ENCODE assay signal across 29 cellular contexts in genomic region chr16:83622010-83622409, GRCh38.
"Had no signal": no experiment of that assay in that cellular context is flagged by ENCODE, and none has a peak within 500 bp of the region (broad histone marks: within the 10 kb centered on the region; RNA-seq: fewer than 3 reads in every experiment).

No MANE protein-coding gene starts in this region.

- H2AFZ ChIP-seq: neural progenitor cell, parathyroid adenoma had no signal

- H3K4me3 ChIP-seq: neural progenitor cell, ovary, psoas muscle, skin epidermis, smooth muscle cell, spleen, suprapubic skin, testis, tibial artery, transverse colon, upper lobe of right lung, uterus had no signal

- H3K9me3 ChIP-seq: ovary, psoas muscle, spleen, suprapubic skin, testis, tibial artery, transverse colon, upper lobe of right lung, uterus had no signal

- ATAC-seq: naive thymus-derived CD4-positive, alpha-beta T cell; natural killer cell; psoas muscle; right cardiac atrium; sciatic nerve; stimulated activated memory B cell treated with anti-CD40 and anti-IgM and Interleukin-4, amounts not matched to agents 10 μg/mL and 1 μg/mL and 100 μg/mL, for 72 hours; stimulated activated naive CD8-positive, alpha-beta T cell treated with anti-CD3 and anti-CD28 coated beads, Interleukin-15, amount 100 ng/mL, for 72 hours; stimulated activated naive CD8-positive, alpha-beta T cell treated with anti-CD3 and anti-CD28 coated beads, Interleukin-15, Interleukin-2, amounts not matched to agents 100 U/mL and 50 U/mL, for 24 hours; upper lobe of right lung had no signal

- H3K79me2 ChIP-seq: parathyroid adenoma had no signal

- H3K9ac ChIP-seq: neural progenitor cell, parathyroid adenoma had no signal

- DNase-seq: naive thymus-derived CD4-positive, alpha-beta T cell; natural killer cell; occipital lobe; ovary; posterior cingulate gyrus; psoas muscle; right cardiac atrium; spleen; stimulated activated CD4-positive, alpha-beta T cell treated with anti-CD3 and anti-CD28 coated beads, Interleukin-12 subunit alpha, Interleukin-12 subunit beta, amount 100 ng/mL, for 4 hours; stimulated activated CD4-positive, alpha-beta T cell treated with anti-CD3 and anti-CD28 coated beads, Interleukin-1b, Interleukin-23, amount 100 ng/mL, for 48 hours; stimulated activated CD4-positive, alpha-beta T cell treated with anti-CD3 and anti-CD28 coated beads, Interleukin-4, amount 100 ng/mL, for 1 hour; stimulated activated CD4-positive, alpha-beta T cell treated with anti-CD3 and anti-CD28 coated beads, Interleukin-4, amount 100 ng/mL, for 4 hours; stimulated activated CD8-positive, alpha-beta memory T cell treated with anti-CD3 and anti-CD28 coated beads, Interleukin-4, amount 100 ng/mL, for 48 hours; stimulated activated naive CD4-positive, alpha-beta T cell; stimulated activated naive CD8-positive, alpha-beta T cell treated with anti-CD3 and anti-CD28 coated beads, Interleukin-15, amount 100 ng/mL, for 72 hours; stimulated activated naive CD8-positive, alpha-beta T cell treated with anti-CD3 and anti-CD28 coated beads, Interleukin-15, Interleukin-2, amounts not matched to agents 100 U/mL and 50 U/mL, for 24 hours; substantia nigra; testis; tibial artery; transverse colon; upper lobe of right lung; uterus had no signal

- H3K27ac ChIP-seq: neural progenitor cell, ovary, parathyroid adenoma, psoas muscle, skin epidermis, spleen, suprapubic skin, testis, tibial artery, transverse colon, upper lobe of right lung, uterus had no signal

- H3K36me3 ChIP-seq: neural progenitor cell, ovary, spleen, suprapubic skin, tibial artery, transverse colon, upper lobe of right lung, uterus had no signal

- H3K27me3 ChIP-seq: neural progenitor cell, ovary, suprapubic skin, testis, tibial artery, transverse colon, upper lobe of right lung, uterus had no signal

- H3K4me1 ChIP-seq: parathyroid adenoma, spleen, suprapubic skin, testis, tibial artery, transverse colon, upper lobe of right lung, uterus had no signal

- H3K4me2 ChIP-seq: neural progenitor cell, smooth muscle cell had no signal
